In the genomic region with DNA sequence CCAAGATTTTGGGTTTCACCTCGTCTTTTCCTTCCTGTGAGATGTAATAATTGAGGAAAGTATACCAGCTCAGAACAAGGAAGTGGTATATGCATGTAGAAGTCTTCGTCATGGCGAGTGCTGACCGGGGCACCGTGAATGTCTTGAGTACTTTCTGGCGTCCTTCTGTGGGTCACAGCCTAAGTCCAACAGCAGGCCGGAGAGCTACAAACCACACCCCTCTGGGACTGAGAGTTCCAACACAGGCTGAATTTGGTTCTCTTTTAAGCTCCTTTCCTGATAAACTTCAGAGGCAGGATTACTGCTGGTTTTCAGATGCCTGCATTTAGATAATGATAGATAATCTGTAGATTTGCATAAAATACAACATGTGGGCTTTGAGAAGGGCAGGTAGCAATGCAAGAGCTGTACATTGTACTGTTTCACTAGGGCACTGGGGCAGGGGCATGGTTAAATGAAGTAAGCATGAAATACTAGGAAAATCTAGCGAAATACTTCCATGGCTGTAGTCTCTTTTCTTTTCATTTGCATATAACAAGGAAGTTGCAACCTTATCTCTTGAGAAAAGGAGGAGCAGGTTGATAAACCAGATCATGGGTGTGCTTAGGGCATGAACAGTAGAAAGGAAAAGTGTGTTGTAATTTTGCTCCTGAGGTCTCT, we compare ENCODE assay signal across 13 cellular contexts. TPM values are rescaled to one million over a fixed set of nuclear protein-coding genes. Genes with fewer than 3 reads are reported as not detected.
DNase-seq lines count a peak whose midpoint lies in the region; ATAC-seq, FAIRE-seq and TF ChIP-seq lines count a peak whose summit lies in the region.
"Had no signal": no experiment of that assay in that cellular context is flagged by ENCODE, and none has a peak within 500 bp of the region (broad histone marks: within the 10 kb centered on the region; RNA-seq: fewer than 3 reads in every experiment).

A gene with protein sequence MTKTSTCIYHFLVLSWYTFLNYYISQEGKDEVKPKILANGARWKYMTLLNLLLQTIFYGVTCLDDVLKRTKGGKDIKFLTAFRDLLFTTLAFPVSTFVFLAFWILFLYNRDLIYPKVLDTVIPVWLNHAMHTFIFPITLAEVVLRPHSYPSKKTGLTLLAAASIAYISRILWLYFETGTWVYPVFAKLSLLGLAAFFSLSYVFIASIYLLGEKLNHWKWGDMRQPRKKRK (minus strand): TSS at position 156 of the 660 bp plus-strand sequence. CDS start 44 bp downstream, at position 112.

- no peaks in the 10 kb centered on the region for H3K9me3 ChIP-seq in breast epithelium
- peaks cover 2% of the 10 kb centered on the region; the same call in 1 of the 2 replicates for H3K9me3 ChIP-seq in K562 (replicated peaks; ENCODE audit: control insufficient read depth, insufficient read depth, low read depth, low read length)

- H3K4me2 ChIP-seq in K562 (ENCODE audit: insufficient read depth, low read length) (peak within 1 kb of the TSS; percentile 78), mesendoderm (ENCODE audit: low read length) (no peak within 1 kb of the TSS)

- intact Hi-C loops in MCF 10A (cut with micrococcal nuclease) (no loop called here), breast epithelium (cut with DNase I; ENCODE audit: low total_unique reads) (no loop called here), K562 (cut with micrococcal nuclease) (loop anchor here (2.0 to 5.0 kb wide), 4 partner anchors 76 to 230 kb away; no protein-coding TSS in a partner anchor)

- TF ChIP-seq CTCF in MCF 10A (IDR thresholded peaks at IDR 0.05; ENCODE audit: unreplicated experiment) = no peak
- TF ChIP-seq CTCF in breast epithelium (IDR thresholded peaks at IDR 0.05) = no peak
- no peak for TF ChIP-seq CTCF in K562 (IDR thresholded peaks at IDR 0.05 in 2 of 3, conservative IDR thresholded peaks at IDR 0.05 in 1 of 3; ENCODE audit: insufficient read depth in 2 of 3, low read depth in 1 of 3, low read length in 3 of 3)

- peak within 1 kb of the TSS; percentile 41 for H2AK5ac ChIP-seq in mesendoderm (ENCODE audit: low read length)

- H3K4me1 ChIP-seq in breast epithelium (no peaks in the 10 kb centered on the region), K562 (replicated peaks in 1 of 2; ENCODE audit: control insufficient read depth in 2 of 2, insufficient read depth in 2 of 2, low read length in 2 of 2) (peaks cover 7 to 28% of the 10 kb centered on the region in 2 experiments), mesendoderm (ENCODE audit: control insufficient read depth, low read depth, low read length) (peaks cover 22% of the 10 kb centered on the region)

- no peak within 1 kb of the TSS for H4K8ac ChIP-seq in mesendoderm (ENCODE audit: low read depth, low read length)

- in situ Hi-C loops in K562 (cut with MboI) = no loop called here

- H3K27ac ChIP-seq in breast epithelium = no peak within 1 kb of the TSS
- H3K27ac ChIP-seq in K562 (ENCODE audit: extremely low read depth, low read depth, low read length) = peak within 1 kb of the TSS; percentile 72
- H3K27ac ChIP-seq in mesendoderm (ENCODE audit: low read depth, low read length) = peak within 1 kb of the TSS; percentile 2

- H3K4ac ChIP-seq in mesendoderm (ENCODE audit: low read depth, low read length) = no peak within 1 kb of the TSS

- TF ChIP-seq EP300 in K562 (IDR thresholded peaks at IDR 0.05; ENCODE audit: low read length) = peak; percentile 41; the same call in 1 of the 2 replicates

- H3K9ac ChIP-seq in K562 (ENCODE audit: insufficient read depth in 1 of 2, low read depth in 2 of 2, low read length in 2 of 2) (peak within 1 kb of the TSS; percentile 55 to 63; a peak in 3 of 4 replicates), mesendoderm (ENCODE audit: low read length) (no peak within 1 kb of the TSS)

- TF ChIP-seq RAD21 in K562 (CRISPR knock-in tag; conservative IDR thresholded peaks at IDR 0.05 in 1 of 2, IDR thresholded peaks at IDR 0.05 in 1 of 2) = no peak; a peak in 1 of 4 replicates

- H3K4me3 ChIP-seq in breast epithelium (no peak within 1 kb of the TSS), K562 (peak within 1 kb of the TSS; percentile 30), mesendoderm (ENCODE audit: low read length) (no peak within 1 kb of the TSS)

- TF ChIP-seq POLR2A in breast epithelium (IDR thresholded peaks at IDR 0.05) (no peak), K562 (conservative IDR thresholded peaks at IDR 0.05) (peak; percentile 53)

- CTCF ChIA-PET in MCF 10A (lab: Yijun Ruan, JAX) (interaction anchor here (0.6 to 2.0 kb wide), 3 partner anchors 124 to 832 kb away, joined by 3 to 7 read pairs (median 4); no protein-coding TSS in a partner anchor), K562 (lab: Yijun Ruan, JAX; ENCODE audit: low intra/inter-chr PET ratio) (no interaction called here)

- H3K23ac ChIP-seq in mesendoderm (ENCODE audit: low read length) = no peak within 1 kb of the TSS

- no peaks in the 10 kb centered on the region for H3K79me1 ChIP-seq in mesendoderm (ENCODE audit: low read length)

- peaks cover 9% of the 10 kb centered on the region for H3K36me3 Mint-ChIP-seq in MCF 10A (ENCODE audit: insufficient read depth, unreplicated experiment)
- H3K36me3 Mint-ChIP-seq: activated CD8-positive, alpha-beta memory T cell treated with anti-CD3 and anti-CD28 coated beads, Interleukin-2, amount 10 ng/mL, durations not matched to agents 7 days and 5 days had no signal

- H2AFZ ChIP-seq in K562 (ENCODE audit: low read depth, low read length) = peak within 1 kb of the TSS; percentile 90

- no peak within 1 kb of the TSS for H3K4me3 Mint-ChIP-seq in MCF 10A (ENCODE audit: unreplicated experiment)
- H3K4me3 Mint-ChIP-seq: activated CD8-positive, alpha-beta memory T cell treated with anti-CD3 and anti-CD28 coated beads, Interleukin-2, amount 10 ng/mL, durations not matched to agents 7 days and 5 days had no signal

- peak; percentile 89 for FAIRE-seq in K562 (lab: Jason Lieb, UNC)
- FAIRE-seq: astrocyte, endometrium had no signal

- H2BK120ac ChIP-seq in mesendoderm (ENCODE audit: low read depth, low read length) = peak within 1 kb of the TSS; percentile 55

- no TSS peak for BruUV-seq in MCF 10A (replicated peaks; lab: Mats Ljungman, UMichigan)
- BruUV-seq in K562 (replicated peaks; lab: Mats Ljungman, UMichigan) = no TSS peak

- no peaks in the 10 kb centered on the region for H3K4me1 Mint-ChIP-seq in MCF 10A (ENCODE audit: insufficient read depth, unreplicated experiment)
- H3K4me1 Mint-ChIP-seq: activated CD8-positive, alpha-beta memory T cell treated with anti-CD3 and anti-CD28 coated beads, Interleukin-2, amount 10 ng/mL, durations not matched to agents 7 days and 5 days had no signal

- H4K20me1 ChIP-seq in K562 (replicated peaks; ENCODE audit: control insufficient read depth, insufficient read depth, low read length) = no peaks in the 10 kb centered on the region

- H3K18ac ChIP-seq in mesendoderm (ENCODE audit: low read length) = no peak within 1 kb of the TSS

- H3K79me2 ChIP-seq in K562 (ENCODE audit: control insufficient read depth, insufficient read depth, low read length) = no peaks in the 10 kb centered on the region
- no peaks in the 10 kb centered on the region for H3K79me2 ChIP-seq in mesendoderm (ENCODE audit: control insufficient read depth, insufficient read depth, low read length)

- peak within 1 kb of the TSS; percentile 54 for H2BK5ac ChIP-seq in mesendoderm (ENCODE audit: low read length)

- WGBS in K562 (ENCODE audit: insufficient coverage, low coverage, missing lambda C conversion rate) = 2% methylated on average over 8 of the region's 8 CpGs
- no CpG with 5 or more reads among the region's 8 CpGs for WGBS in mesendoderm (ENCODE audit: extremely low coverage, insufficient coverage, low lambda C conversion rate)

- no peak within 1 kb of the TSS for H4K5ac ChIP-seq in mesendoderm (ENCODE audit: low read length)

- H3K36me3 ChIP-seq in breast epithelium (no peaks in the 10 kb centered on the region), K562 (ENCODE audit: control insufficient read depth, insufficient read depth, low read length) (no peaks in the 10 kb centered on the region), mesendoderm (ENCODE audit: control insufficient read depth, insufficient read depth, low read length) (no peaks in the 10 kb centered on the region)

- no peak for DNase-seq in MCF 10A (ENCODE audit: unreplicated experiment)
- no peak for DNase-seq in breast epithelium (ENCODE audit: low spot score in 2 of 2)
- peak in 2 of 4 experiments; percentile 64 to 83 for DNase-seq in K562 (ENCODE audit: extremely low read depth in 1 of 4, low spot score in 3 of 4)
- peak; percentile 73 for DNase-seq in mesendoderm
- no peak for DNase-seq in ureter (ENCODE audit: low spot score)
- DNase-seq in C1 segment of cervical spinal cord (lab: John Stamatoyannopoulos, UW) = no peak
- no peak for DNase-seq in NCI-H1105 (lab: John Stamatoyannopoulos, UW)
- DNase-seq: activated CD8-positive, alpha-beta memory T cell treated with anti-CD3 and anti-CD28 coated beads, Interleukin-2, amount 10 ng/mL, durations not matched to agents 7 days and 5 days; NCI-H446; T-helper 9 cell had no signal

- peak; percentile 93 for ATAC-seq in K562
- no peak for ATAC-seq in HG02973 (IDR thresholded peaks at IDR 0.05; ENCODE audit: unreplicated experiment)
- ATAC-seq: activated CD8-positive, alpha-beta memory T cell treated with anti-CD3 and anti-CD28 coated beads, Interleukin-2, amount 10 ng/mL, durations not matched to agents 7 days and 5 days had no signal

- H3K27ac Mint-ChIP-seq in MCF 10A (ENCODE audit: low read depth, unreplicated experiment) = no peak within 1 kb of the TSS
- H3K27ac Mint-ChIP-seq: activated CD8-positive, alpha-beta memory T cell treated with anti-CD3 and anti-CD28 coated beads, Interleukin-2, amount 10 ng/mL, durations not matched to agents 7 days and 5 days had no signal

- H3K9me3 Mint-ChIP-seq in MCF 10A (ENCODE audit: unreplicated experiment) = peaks cover 8% of the 10 kb centered on the region

- POLR2A ChIA-PET in MCF 10A (lab: Yijun Ruan, JAX) = interaction anchor here (0.7 to 2.9 kb wide), 4 partner anchors 9 to 504 kb away, joined by 3 to 8 read pairs (median 3); no protein-coding TSS in a partner anchor
- POLR2A ChIA-PET in K562 (lab: Yijun Ruan, JAX) = interaction anchor here (0.5 to 3.5 kb wide), 9 partner anchors 8 to 263 kb away, joined by 3 to 17 read pairs (median 4); no protein-coding TSS in a partner anchor

- H3K9me1 ChIP-seq in K562 (ENCODE audit: control insufficient read depth, insufficient read depth, low read length) = no peaks in the 10 kb centered on the region

- H3K27me3 Mint-ChIP-seq in MCF 10A (ENCODE audit: insufficient read depth, unreplicated experiment) = no peaks in the 10 kb centered on the region

- H2BK15ac ChIP-seq in mesendoderm (replicated peaks; ENCODE audit: low read depth) = no peak within 1 kb of the TSS

- no peaks in the 10 kb centered on the region for H3K27me3 ChIP-seq in breast epithelium
- no peaks in the 10 kb centered on the region for H3K27me3 ChIP-seq in K562 (ENCODE audit: control insufficient read depth in 2 of 2, insufficient read depth in 2 of 2, low read length in 2 of 2)
- H3K27me3 ChIP-seq in mesendoderm (ENCODE audit: insufficient read depth, low read length, poor library complexity) = no peaks in the 10 kb centered on the region

- peak within 1 kb of the TSS; percentile 46 for H3K56ac ChIP-seq in mesendoderm (ENCODE audit: low read length)

RNA-seq across cellular contexts. Expression of the gene that starts here (rescaled TPM):
- total RNA-seq in MCF 10A (2022) (14.8 and 25.3 TPM in 2 replicates), breast epithelium (1 to 10 TPM in 2 of 3 donors, under 1 TPM in 1; 0.48 to 2.9 (median 2.6) TPM), K562 (2014; rRNA removed) (7.4 and 9.6 TPM in 2 replicates), K562 (2014; rRNA removed; fragmentation: Illumina TruSeq; extraction: Trizol) (13.3 and 13.9 TPM in 2 replicates), K562 (2015; rRNA removed; fragmentation: Illumina TruSeq; extraction: Trizol) (13.5 and 13.8 TPM in 2 replicates), K562 (2021) (11.7 and 12.3 TPM in 2 replicates), ureter (42.4 TPM)
- total RNA-seq in K562 (2011; cell fraction: chromatin; rRNA removed; ENCODE audit: low replicate concordance) = 13.8 and 18.6 TPM in 2 replicates
- total RNA-seq in K562 (2011; cell fraction: nucleolus; rRNA removed) = 13.8 and 20.4 TPM in 2 replicates
- total RNA-seq in K562 (2011; cell fraction: nucleoplasm; rRNA removed) = 13.9 and 19.7 TPM in 2 replicates
- polyA plus RNA-seq in K562 (2011; rRNA removed) (8.7 and 10.0 TPM in 2 replicates), K562 (2014; fragmentation: Illumina TruSeq; extraction: Trizol) (21.7 and 24.0 TPM in 2 replicates), K562 (2014; fragmentation: Nextera tagmentation; extraction: Ambion mirVana) (10 to 100 TPM; 13.6 to 18.3 TPM), K562 (2014; rRNA removed) (12.9 and 16.4 TPM in 2 replicates)
- polyA plus RNA-seq in K562 (2011; cell fraction: cytosol; rRNA removed) = 7.1 and 9.6 TPM in 2 replicates
- polyA plus RNA-seq in K562 (2011; cell fraction: nucleus; rRNA removed) = 16.3 and 17.9 TPM in 2 replicates
- 19.8 and 27.5 TPM in 2 replicates for polyA plus RNA-seq in K562 (2012)
- polyA minus RNA-seq in K562 (2011; rRNA and poly(A)+ RNA removed) = 7.4 and 9.3 TPM in 2 replicates
- polyA minus RNA-seq in K562 (2011; cell fraction: cytosol; rRNA and poly(A)+ RNA removed) = 3.6 and 6.5 TPM in 2 replicates
- 6.1 and 7.9 TPM in 2 replicates for polyA minus RNA-seq in K562 (2011; cell fraction: nucleus; rRNA and poly(A)+ RNA removed)
- polyA plus RNA-seq in mesendoderm (2013, experiment 1 of 2) = 0.41 TPM
- polyA plus RNA-seq in mesendoderm (2013, experiment 2 of 2) = 0.36 TPM

Comparison
In these comparisons a context has a peak if more than half of its experiments do, and no peak if none do; other contexts are left out.
1. H3K27ac ChIP-seq: peak in K562 (single experiment) and mesendoderm (single experiment); none in breast epithelium (0 of 2).